In the genomic region with DNA sequence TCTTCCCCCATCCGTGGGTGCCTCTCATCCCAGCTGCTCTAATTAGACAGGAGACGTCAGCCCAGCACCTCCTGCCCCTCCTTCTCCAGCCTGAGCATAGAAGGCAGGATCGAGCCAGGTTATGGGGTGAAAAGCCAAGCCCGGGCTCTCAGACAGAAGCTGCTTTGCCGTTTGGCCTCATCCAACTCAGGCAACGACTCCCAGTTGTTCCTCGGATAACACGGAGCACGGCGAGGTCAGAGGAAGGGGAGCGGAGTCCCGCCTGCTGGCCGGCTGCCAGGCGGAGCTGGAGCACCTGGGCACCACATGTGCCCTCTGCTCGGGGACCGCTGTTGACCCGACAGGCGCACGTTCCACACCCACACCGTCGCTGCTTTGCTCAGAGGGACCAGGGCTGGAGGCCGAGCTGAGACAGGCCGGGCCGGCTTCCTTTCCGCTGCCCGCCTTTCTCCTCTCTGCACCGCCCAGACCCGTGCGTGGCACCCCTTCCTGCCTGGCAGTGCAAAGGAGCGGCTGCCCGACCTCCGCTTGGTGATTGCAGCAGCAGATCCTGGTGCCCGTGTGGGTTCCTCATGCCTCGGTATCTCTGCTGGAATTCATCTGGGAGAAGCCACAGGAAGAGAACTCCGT, we compare ENCODE assay signal across 14 cellular contexts. TPM values are rescaled to one million over a fixed set of nuclear protein-coding genes. Genes with fewer than 3 reads are reported as not detected.
DNase-seq lines count a peak whose midpoint lies in the region; ATAC-seq, FAIRE-seq and TF ChIP-seq lines count a peak whose summit lies in the region.
"Had no signal": no experiment of that assay in that cellular context is flagged by ENCODE, and none has a peak within 500 bp of the region (broad histone marks: within the 10 kb centered on the region; RNA-seq: fewer than 3 reads in every experiment).

No MANE protein-coding gene starts in this region.

- POLR2A ChIA-PET in endothelial cell of umbilical vein (lab: Charles Lee): no interaction called here

- no peaks in the 10 kb centered on the region for H3K9me1 ChIP-seq in endothelial cell of umbilical vein (replicated peaks; ENCODE audit: control insufficient read depth, extremely low read depth, insufficient read depth, low read length)

- no peak for FAIRE-seq in endothelial cell of umbilical vein (lab: Jason Lieb, UNC)

- TF ChIP-seq CTCF in endothelial cell of umbilical vein (IDR thresholded peaks at IDR 0.05; ENCODE audit: extremely low read depth in 1 of 2, insufficient read depth in 1 of 2, low read depth in 1 of 2, low read length in 2 of 2) (no peak), BE2C (IDR thresholded peaks at IDR 0.05; ENCODE audit: low read depth, low read length) (no peak)

- DNase-seq in NCI-H2227 (lab: John Stamatoyannopoulos, UW; ENCODE audit: unreplicated experiment) (peak; percentile 24), NCI-H2227 treated with DMSO at 0.1 percent for 48 hours (lab: John Stamatoyannopoulos, UW) (no peak), NCI-H748 (lab: John Stamatoyannopoulos, UW; ENCODE audit: unreplicated experiment) (peak; percentile 83), endothelial cell of umbilical vein (ENCODE audit: low read depth, low spot score) (no peak), BE2C (no peak), activated gamma-delta T cell treated with Interleukin-2 at 50 U/mL for 16 hours (no peak)
- DNase-seq: ACHN; activated T-cell treated with anti-CD3 and anti-CD28 coated beads, Interleukin-2, amount 50 U/mL, for 1 hour; Calu3 had no signal

- no peak overlapping the region for H3K27ac ChIP-seq in endothelial cell of umbilical vein (ENCODE audit: insufficient read depth, low read depth, low read length)
- H3K27ac ChIP-seq: tibial nerve had no signal

- H3K4me2 ChIP-seq in endothelial cell of umbilical vein (ENCODE audit: insufficient read depth, low read length) (no peak overlapping the region), skeletal muscle satellite cell (ENCODE audit: low read length) (peak overlapping the region; percentile 54)

- H3K79me2 ChIP-seq in endothelial cell of umbilical vein (ENCODE audit: control insufficient read depth, insufficient read depth, low read length): no peaks in the 10 kb centered on the region

- H3K36me3 ChIP-seq in endothelial cell of umbilical vein (ENCODE audit: control insufficient read depth in 2 of 2, extremely low read depth in 1 of 2, insufficient read depth in 2 of 2, low read length in 2 of 2) (no peaks in the 10 kb centered on the region), skeletal muscle satellite cell (ENCODE audit: insufficient read depth, low read length) (no peaks in the 10 kb centered on the region), BE2C (no peaks in the 10 kb centered on the region)
- H3K36me3 ChIP-seq: tibial nerve had no signal

- H3K4me1 ChIP-seq in endothelial cell of umbilical vein (ENCODE audit: control insufficient read depth, extremely low read depth, insufficient read depth, low read length): no peaks in the 10 kb centered on the region
- peaks cover 4% of the 10 kb centered on the region for H3K4me1 ChIP-seq in skeletal muscle satellite cell (ENCODE audit: control insufficient read depth, insufficient read depth, low read length)
- H3K4me1 ChIP-seq in BE2C: no peaks in the 10 kb centered on the region

- CTCF ChIA-PET in endothelial cell of umbilical vein (lab: Charles Lee): interaction anchor here (0.9 to 2.0 kb wide), 3 partner anchors 9 to 35 kb away, joined by 3 to 5 read pairs (median 4); no protein-coding TSS in a partner anchor

- no peaks in the 10 kb centered on the region for H4K20me1 ChIP-seq in endothelial cell of umbilical vein (replicated peaks; ENCODE audit: control insufficient read depth, extremely low read depth, insufficient read depth, low read length)

- intact Hi-C loops in endothelial cell of umbilical vein (cut with micrococcal nuclease): no loop called here

- H2AFZ ChIP-seq in endothelial cell of umbilical vein (ENCODE audit: low read depth, low read length): no peak overlapping the region

- peaks cover 29 to 31% of the 10 kb centered on the region in 2 experiments for H3K27me3 ChIP-seq in endothelial cell of umbilical vein (ENCODE audit: control insufficient read depth in 2 of 2, insufficient read depth in 2 of 2, low read length in 2 of 2)
- H3K27me3 ChIP-seq in skeletal muscle satellite cell (ENCODE audit: control insufficient read depth, insufficient read depth, low read length): peaks cover 57% of the 10 kb centered on the region
- peaks cover 92% of the 10 kb centered on the region for H3K27me3 ChIP-seq in BE2C

- H3K9ac ChIP-seq in endothelial cell of umbilical vein (replicated peaks; ENCODE audit: extremely low read depth, insufficient read depth, low read length) (no peak overlapping the region), skeletal muscle satellite cell (ENCODE audit: low read depth, low read length) (no peak overlapping the region)

- no TSS peak for BruUV-seq in endothelial cell of umbilical vein (replicated peaks; lab: Mats Ljungman, UMichigan)

- H3K9me3 ChIP-seq in endothelial cell of umbilical vein (replicated peaks; ENCODE audit: control insufficient read depth, insufficient read depth, low read length): no peaks in the 10 kb centered on the region
- H3K9me3 ChIP-seq in skeletal muscle satellite cell (replicated peaks; ENCODE audit: low read length): no peaks in the 10 kb centered on the region
- no peaks in the 10 kb centered on the region for H3K9me3 ChIP-seq in BE2C
- H3K9me3 ChIP-seq: tibial nerve had no signal

- TF ChIP-seq POLR2A in endothelial cell of umbilical vein (IDR thresholded peaks at IDR 0.05; ENCODE audit: low read depth, low read length): no peak

- no peak overlapping the region for H3K4me3 ChIP-seq in endothelial cell of umbilical vein (replicated peaks in 1 of 3; ENCODE audit: insufficient read depth in 1 of 3, low read depth in 1 of 3, low read length in 3 of 3)
- H3K4me3 ChIP-seq in skeletal muscle satellite cell (ENCODE audit: low read length): no peak overlapping the region
- H3K4me3 ChIP-seq in BE2C (ENCODE audit: low read depth, low read length): no peak overlapping the region
- H3K4me3 ChIP-seq: tibial nerve had no signal

- dilution Hi-C loops in endothelial cell of umbilical vein (cut with MboI; ENCODE audit: extremely low pct_ligation_motif_present, low sequenced_read_pairs): no loop called here

- no peak for ATAC-seq in GM18519 (IDR thresholded peaks at IDR 0.05; ENCODE audit: low FRiP score, unreplicated experiment)

TF ChIP-seq in endothelial cell of umbilical vein, 7 proteins besides CTCF, POLR2A, EP300 and RAD21:
- TF ChIP-seq GATA2 (IDR thresholded peaks at IDR 0.05; ENCODE audit: insufficient read depth, insufficient read length, low read depth, low read length) (no peak), EZH2 (IDR thresholded peaks at IDR 0.05; ENCODE audit: borderline replicate concordance, low read depth, low read length, severe bottlenecking) (peak; percentile 99), JUN (IDR thresholded peaks at IDR 0.05; ENCODE audit: borderline replicate concordance, insufficient read depth, insufficient read length, low read depth) (no peak)

RNA-seq across cellular contexts. Expression of a gene that starts 21.6 kb away (rescaled TPM):
- not detected in 2 replicates for total RNA-seq in endothelial cell of umbilical vein
- polyA plus RNA-seq in endothelial cell of umbilical vein: not detected in 2 replicates
- polyA plus RNA-seq in endothelial cell of umbilical vein (2011; cell fraction: cytosol; rRNA removed): not detected in 2 replicates
- polyA plus RNA-seq in endothelial cell of umbilical vein (2011; cell fraction: nucleus; rRNA removed): not detected in 2 replicates
- polyA plus RNA-seq in endothelial cell of umbilical vein (2012): not detected in 2 replicates
- polyA minus RNA-seq in endothelial cell of umbilical vein: not detected in 2 replicates
- not detected for polyA minus RNA-seq in endothelial cell of umbilical vein (2011; cell fraction: cytosol; rRNA and poly(A)+ RNA removed)
- not detected in 2 replicates for polyA minus RNA-seq in endothelial cell of umbilical vein (2011; cell fraction: nucleus; rRNA and poly(A)+ RNA removed)
- not detected in 2 replicates for total RNA-seq in skeletal muscle satellite cell (2012; rRNA removed)
- polyA plus RNA-seq in BE2C (2012; ENCODE audit: insufficient read depth, insufficient read length, low read depth): not detected
- total RNA-seq: Calu3, posterior vena cava, tibial nerve had no signal
- polyA plus RNA-seq: IgD-negative memory B cell had no signal

RNA-seq across cellular contexts. Expression of a gene that starts 51.1 kb away (rescaled TPM):
- total RNA-seq in endothelial cell of umbilical vein: 20.6 and 31.8 TPM in 2 replicates
- 37.6 and 40.6 TPM in 2 replicates for polyA plus RNA-seq in endothelial cell of umbilical vein
- 50.2 and 51.2 TPM in 2 replicates for polyA plus RNA-seq in endothelial cell of umbilical vein (2011; cell fraction: cytosol; rRNA removed)
- 53.1 and 54.8 TPM in 2 replicates for polyA plus RNA-seq in endothelial cell of umbilical vein (2011; cell fraction: nucleus; rRNA removed)
- polyA plus RNA-seq in endothelial cell of umbilical vein (2012): 39.6 and 42.2 TPM in 2 replicates
- polyA minus RNA-seq in endothelial cell of umbilical vein: 19.3 and 19.8 TPM in 2 replicates
- polyA minus RNA-seq in endothelial cell of umbilical vein (2011; cell fraction: cytosol; rRNA and poly(A)+ RNA removed): 12.5 TPM
- polyA minus RNA-seq in endothelial cell of umbilical vein (2011; cell fraction: nucleus; rRNA and poly(A)+ RNA removed): 19.7 and 23.8 TPM in 2 replicates
- 14.9 and 16.0 TPM in 2 replicates for total RNA-seq in skeletal muscle satellite cell (2012; rRNA removed)
- polyA plus RNA-seq in BE2C (2012; ENCODE audit: insufficient read depth, insufficient read length, low read depth): 103 TPM

Comparison
In these comparisons a context has a peak if more than half of its experiments do, and no peak if none do; other contexts are left out.
1. DNase-seq: peak in NCI-H2227 (single experiment) and NCI-H748 (single experiment); none in NCI-H2227 treated with DMSO at 0.1 percent for 48 hours (single experiment), endothelial cell of umbilical vein (single experiment), BE2C (single experiment) and activated gamma-delta T cell treated with Interleukin-2 at 50 U/mL for 16 hours (single experiment).